Comparison of ENCODE assay signal across 20 cellular contexts in the genomic region with DNA sequence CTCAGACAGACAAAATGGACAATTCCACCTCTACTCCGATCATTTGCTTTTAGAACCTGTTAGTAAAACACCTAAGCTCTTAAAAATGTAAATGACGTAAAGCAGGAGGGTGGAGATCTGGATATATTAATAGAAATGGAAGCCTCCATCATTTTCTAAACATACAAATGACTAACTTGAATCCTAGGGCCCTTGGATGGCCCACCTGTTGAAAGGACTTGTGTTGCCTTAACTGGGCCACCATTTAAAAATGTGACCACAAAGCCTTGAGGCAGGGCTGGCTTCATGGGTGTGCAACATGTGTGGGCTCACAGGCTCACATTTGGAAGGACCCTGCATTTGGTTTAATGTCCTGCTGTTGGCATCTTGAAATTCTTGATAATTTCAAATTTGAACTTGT.
DNase-seq lines count a peak whose midpoint lies in the region; ATAC-seq and TF ChIP-seq lines count a peak whose summit lies in the region.
"Had no signal": no experiment of that assay in that cellular context is flagged by ENCODE, and none has a peak within 500 bp of the region (broad histone marks: within the 10 kb centered on the region; RNA-seq: fewer than 3 reads in every experiment).

No MANE protein-coding gene starts in this region.

- H3K27ac Mint-ChIP-seq in GM23338 (no peak overlapping the region), nephron progenitor cell (peak overlapping the region; percentile 27)
- H3K27ac Mint-ChIP-seq: B cell; CD4-positive, alpha-beta T cell; CD8-positive, alpha-beta T cell had no signal

- TF ChIP-seq CTCF in GM23338 (conservative IDR thresholded peaks at IDR 0.05; ENCODE audit: low read depth in 2 of 2) (no peak), nephron progenitor cell (IDR thresholded peaks at IDR 0.05) (no peak)

- no peak overlapping the region for H3K27ac ChIP-seq in GM23338 (ENCODE audit: low read depth)
- no peak overlapping the region for H3K27ac ChIP-seq in SK-N-MC
- H3K27ac ChIP-seq: 22Rv1; A549; BLaER1 treated with 17β-estradiol and CSF1 and Interleukin-3, amounts not matched to agents 10 nM and 100 nM; C4-2B had no signal

- DNase-seq in GM23338 (ENCODE audit: low spot score) (no peak), SK-N-MC (ENCODE audit: low read depth, low spot score) (no peak), mesenteric fat pad (ENCODE audit: low spot score) (peak; percentile 24), nephron progenitor cell (no peak), amniotic stem cell (lab: John Stamatoyannopoulos, UW) (no peak), epidermal melanocyte (ENCODE audit: insufficient read length, low spot score) (no peak), amygdala (lab: John Stamatoyannopoulos, UW) (no peak)
- no peak for DNase-seq in activated naive CD4-positive, alpha-beta T cell treated with Interleukin-2 at 50 U/mL for 16 hours
- DNase-seq: AML-193; Caco-2; Calu3; CD4-positive, alpha-beta T cell; CD8-positive, alpha-beta T cell; DMS79 treated with DMSO at 0.1 percent for 48 hours; GF-D8 had no signal

- H4K20me1 ChIP-seq in GM23338 (replicated peaks; ENCODE audit: insufficient read depth) = no peaks in the 10 kb centered on the region; the same call in 1 of the 2 replicates
- H4K20me1 ChIP-seq: BLaER1 treated with 17β-estradiol and CSF1 and Interleukin-3, amounts not matched to agents 10 nM and 100 nM had no signal

- peaks cover 16% of the 10 kb centered on the region for H3K27me3 Mint-ChIP-seq in GM23338 (ENCODE audit: insufficient read depth, low read depth, poor library complexity)
- peaks cover 36% of the 10 kb centered on the region for H3K27me3 Mint-ChIP-seq in nephron progenitor cell (ENCODE audit: low read depth, poor library complexity)

- H3K4me2 ChIP-seq in GM23338 = no peak overlapping the region
- H3K4me2 ChIP-seq: A549 had no signal

- no peaks in the 10 kb centered on the region for H3K36me3 ChIP-seq in GM23338 (ENCODE audit: insufficient read depth)
- H3K36me3 ChIP-seq in SK-N-MC (ENCODE audit: insufficient read depth, low read length) = no peaks in the 10 kb centered on the region
- H3K36me3 ChIP-seq: BLaER1 treated with 17β-estradiol and CSF1 and Interleukin-3, amounts not matched to agents 10 nM and 100 nM had no signal

- no peaks in the 10 kb centered on the region for H3F3A ChIP-seq in GM23338 (replicated peaks; ENCODE audit: low read depth)

- no peaks in the 10 kb centered on the region for H3K79me2 ChIP-seq in GM23338 (replicated peaks; ENCODE audit: insufficient read depth)

- H3K36me3 Mint-ChIP-seq in GM23338 (ENCODE audit: low read depth) (no peaks in the 10 kb centered on the region), nephron progenitor cell (ENCODE audit: low read depth) (no peaks in the 10 kb centered on the region)
- H3K36me3 Mint-ChIP-seq: CD8-positive, alpha-beta T cell had no signal

- no peak overlapping the region for H3K4me3 ChIP-seq in GM23338
- no peak overlapping the region for H3K4me3 ChIP-seq in SK-N-MC
- H3K4me3 ChIP-seq: A549; BLaER1 treated with 17β-estradiol and CSF1 and Interleukin-3, amounts not matched to agents 10 nM and 100 nM had no signal

- H3K9me3 Mint-ChIP-seq in GM23338 (no peaks in the 10 kb centered on the region; the same call in 2 of the 3 replicates), nephron progenitor cell (no peaks in the 10 kb centered on the region)
- H3K9me3 Mint-ChIP-seq: CD4-positive, alpha-beta T cell; CD8-positive, alpha-beta T cell had no signal

- ATAC-seq in GM23338 = no peak
- ATAC-seq: A549; CD8-positive, alpha-beta T cell had no signal

- H3K9me3 ChIP-seq in SK-N-MC (ENCODE audit: low read depth, low read length) = no peaks in the 10 kb centered on the region
- H3K9me3 ChIP-seq: A549, Caco-2 had no signal

- H3K4me1 Mint-ChIP-seq in GM23338 (peaks cover 9% of the 10 kb centered on the region), nephron progenitor cell (peaks cover 28% of the 10 kb centered on the region)

- peaks cover 3% of the 10 kb centered on the region for H3K27me3 ChIP-seq in GM23338 (ENCODE audit: insufficient read depth)

- peak overlapping the region; percentile 26 for H3K9ac ChIP-seq in SK-N-MC (ENCODE audit: insufficient read length)
- H3K9ac ChIP-seq: BLaER1 treated with 17β-estradiol and CSF1 and Interleukin-3, amounts not matched to agents 10 nM and 100 nM had no signal

- H3K4me3 Mint-ChIP-seq in GM23338 (no peak overlapping the region), nephron progenitor cell (no peak overlapping the region)
- H3K4me3 Mint-ChIP-seq: B cell; CD4-positive, alpha-beta T cell; CD8-positive, alpha-beta T cell had no signal

- H3K4me1 ChIP-seq in GM23338 (ENCODE audit: insufficient read depth) = peaks cover 5% of the 10 kb centered on the region; the same call in 1 of the 2 replicates
- H3K4me1 ChIP-seq: A549, Caco-2 had no signal

- no peaks in the 10 kb centered on the region for H3K9me2 ChIP-seq in GM23338 (ENCODE audit: insufficient read depth)

- H2AFZ ChIP-seq in GM23338 = peak overlapping the region; percentile 14; the same call in 1 of the 2 replicates

TF ChIP-seq in GM23338, 12 proteins besides CTCF, POLR2A, EP300 and RAD21 (continues in another document):
- TF ChIP-seq JUNB (IDR thresholded peaks at IDR 0.05; ENCODE audit: unreplicated experiment) (no peak), EZH2 (IDR thresholded peaks at IDR 0.05; ENCODE audit: low read depth, unreplicated experiment) (no peak), ZNF331 (CRISPR knock-in tag; IDR thresholded peaks at IDR 0.05; ENCODE audit: low read depth) (no peak), EZH2phosphoT487 (IDR thresholded peaks at IDR 0.05; ENCODE audit: unreplicated experiment) (no peak), STAT1 (IDR thresholded peaks at IDR 0.05; ENCODE audit: unreplicated experiment) (no peak), NANOG (IDR thresholded peaks at IDR 0.05; ENCODE audit: borderline replicate concordance) (no peak)
- TF ChIP-seq, protein P1, sequence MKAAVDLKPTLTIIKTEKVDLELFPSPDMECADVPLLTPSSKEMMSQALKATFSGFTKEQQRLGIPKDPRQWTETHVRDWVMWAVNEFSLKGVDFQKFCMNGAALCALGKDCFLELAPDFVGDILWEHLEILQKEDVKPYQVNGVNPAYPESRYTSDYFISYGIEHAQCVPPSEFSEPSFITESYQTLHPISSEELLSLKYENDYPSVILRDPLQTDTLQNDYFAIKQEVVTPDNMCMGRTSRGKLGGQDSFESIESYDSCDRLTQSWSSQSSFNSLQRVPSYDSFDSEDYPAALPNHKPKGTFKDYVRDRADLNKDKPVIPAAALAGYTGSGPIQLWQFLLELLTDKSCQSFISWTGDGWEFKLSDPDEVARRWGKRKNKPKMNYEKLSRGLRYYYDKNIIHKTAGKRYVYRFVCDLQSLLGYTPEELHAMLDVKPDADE (IDR thresholded peaks at IDR 0.05) = no peak
